In the genomic region with DNA sequence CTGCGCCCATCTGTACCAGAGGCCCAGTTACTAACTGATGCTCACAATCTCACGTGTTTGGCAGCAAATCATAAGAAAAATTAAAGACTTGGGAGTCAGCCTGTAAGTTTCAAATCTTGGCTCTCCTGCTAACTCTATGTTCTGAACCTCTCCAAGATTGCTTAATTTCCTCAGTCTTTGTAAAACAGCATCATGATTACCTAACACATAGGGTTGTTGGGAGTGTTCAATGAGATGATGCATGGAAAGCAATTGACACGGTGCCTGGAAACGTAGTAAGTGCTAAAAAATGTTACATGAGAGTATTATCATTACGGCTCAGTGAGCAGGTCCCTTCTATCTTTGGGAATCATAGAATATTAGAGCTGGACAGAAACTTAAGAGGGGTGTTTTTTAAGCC, we compare ENCODE assay signal across 1 cellular context.
TF ChIP-seq lines count a peak whose summit lies in the region.

No MANE protein-coding gene starts in this region.

TF ChIP-seq in GM23338, 12 proteins besides CTCF, POLR2A, EP300 and RAD21 (continued from another document):
- TF ChIP-seq ZNF462 (CRISPR knock-in tag; IDR thresholded peaks at IDR 0.05), result no peak
- no peak for TF ChIP-seq EZH2phosphoT487 (IDR thresholded peaks at IDR 0.05; ENCODE audit: unreplicated experiment)
- no peak for TF ChIP-seq ZNF331 (CRISPR knock-in tag; IDR thresholded peaks at IDR 0.05; ENCODE audit: low read depth)
- TF ChIP-seq REST (IDR thresholded peaks at IDR 0.05; ENCODE audit: unreplicated experiment), result no peak
- no peak for TF ChIP-seq NANOG (IDR thresholded peaks at IDR 0.05; ENCODE audit: borderline replicate concordance)
- no peak for TF ChIP-seq CREB1 (CRISPR knock-in tag; IDR thresholded peaks at IDR 0.05; ENCODE audit: low read depth)
- no peak for TF ChIP-seq STAT1 (IDR thresholded peaks at IDR 0.05; ENCODE audit: unreplicated experiment)
- TF ChIP-seq EZH2 (IDR thresholded peaks at IDR 0.05; ENCODE audit: low read depth, unreplicated experiment), result no peak
- TF ChIP-seq POLR2AphosphoS5 (IDR thresholded peaks at IDR 0.05; ENCODE audit: low read depth), result no peak
